1 cellular context compared by ENCODE assay signal in genomic region chr11:62953811-62954210, GRCh38.
TF ChIP-seq lines count a peak whose summit lies in the region.

No MANE protein-coding gene starts in this region.

TF ChIP-seq in K562, 482 proteins besides CTCF, POLR2A, EP300 and RAD21 (continued from another document):
- TF ChIP-seq PRDM10 (IDR thresholded peaks at IDR 0.05; ENCODE audit: partially characterized antibody): peak; percentile 68
- TF ChIP-seq, protein P1, sequence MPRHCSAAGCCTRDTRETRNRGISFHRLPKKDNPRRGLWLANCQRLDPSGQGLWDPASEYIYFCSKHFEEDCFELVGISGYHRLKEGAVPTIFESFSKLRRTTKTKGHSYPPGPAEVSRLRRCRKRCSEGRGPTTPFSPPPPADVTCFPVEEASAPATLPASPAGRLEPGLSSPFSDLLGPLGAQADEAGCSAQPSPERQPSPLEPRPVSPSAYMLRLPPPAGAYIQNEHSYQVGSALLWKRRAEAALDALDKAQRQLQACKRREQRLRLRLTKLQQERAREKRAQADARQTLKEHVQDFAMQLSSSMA (CRISPR knock-in tag; IDR thresholded peaks at IDR 0.05): no peak
